ENCODE assay signal across 20 cellular contexts in genomic region chr7:28045592-28045991, GRCh38.
DNase-seq lines count a peak whose midpoint lies in the region; ATAC-seq, FAIRE-seq and TF ChIP-seq lines count a peak whose summit lies in the region.
"Had no signal": no experiment of that assay in that cellular context is flagged by ENCODE, and none has a peak within 500 bp of the region (broad histone marks: within the 10 kb centered on the region; RNA-seq: fewer than 3 reads in every experiment).

No MANE protein-coding gene starts in this region.

- in situ Hi-C loops in HepG2 (cut with HindIII; ENCODE audit: extremely low pct_ligation_motif_present, low pct_unique_long_range_greater_than_20kb) = no loop called here

- H3K27ac ChIP-seq in HUES48 (ENCODE audit: low read depth, low read length) (peak overlapping the region; percentile 48), mesendoderm (ENCODE audit: low read depth, low read length) (no peak overlapping the region), HepG2 (ENCODE audit: extremely low read length, insufficient read depth, low read length) (no peak overlapping the region), H9 (ENCODE audit: insufficient read length, low read depth, low read length) (no peak overlapping the region)
- H3K27ac ChIP-seq: BLaER1, C4-2B, GM23248 had no signal

- no peak overlapping the region for H3T11ph ChIP-seq in H9 (ENCODE audit: low read length)

- H2BK5ac ChIP-seq in mesendoderm (ENCODE audit: low read length) (no peak overlapping the region), H9 (ENCODE audit: insufficient read length, low read length) (no peak overlapping the region)

- H2AK5ac ChIP-seq in mesendoderm (ENCODE audit: low read length) = no peak overlapping the region
- H2AK5ac ChIP-seq in H9 (ENCODE audit: insufficient read length, low read length) = no peak overlapping the region

- H3K4ac ChIP-seq in mesendoderm (ENCODE audit: low read depth, low read length) (peak overlapping the region; percentile 71), H9 (ENCODE audit: low read depth, low read length) (no peak overlapping the region)

- H3K36me3 ChIP-seq in HUES48 (ENCODE audit: control insufficient read depth, insufficient read depth, low read length) (no peaks in the 10 kb centered on the region), mesendoderm (ENCODE audit: control insufficient read depth, insufficient read depth, low read length) (no peaks in the 10 kb centered on the region), HepG2 (replicated peaks in 1 of 2; ENCODE audit: control insufficient read depth in 1 of 2, insufficient read depth in 2 of 2, low read length in 2 of 2) (no peaks in the 10 kb centered on the region)
- H3K36me3 ChIP-seq: BLaER1 had no signal

- H4K20me1 ChIP-seq in HepG2 (ENCODE audit: insufficient read depth, low read length) = no peaks in the 10 kb centered on the region
- no peaks in the 10 kb centered on the region for H4K20me1 ChIP-seq in H9 (ENCODE audit: control insufficient read depth, insufficient read depth, insufficient read length)
- H4K20me1 ChIP-seq: BLaER1 had no signal

- POLR2A ChIA-PET in WTC11 (lab: Charles Lee) (no interaction called here), HepG2 (lab: Yijun Ruan, JAX) (no interaction called here)

- H3K23ac ChIP-seq in mesendoderm (ENCODE audit: low read length) (no peak overlapping the region), H9 (ENCODE audit: insufficient read length, low read depth, low read length) (no peak overlapping the region)

- H3K27me3 Mint-ChIP-seq in WTC11 (ENCODE audit: low read depth) = no peaks in the 10 kb centered on the region
- H3K27me3 Mint-ChIP-seq in H9 (ENCODE audit: low read depth) = no peaks in the 10 kb centered on the region; the same call in 1 of the 2 replicates
- H3K27me3 Mint-ChIP-seq: B cell; CD4-positive, CD25-positive, alpha-beta regulatory T cell had no signal

- no TSS peak for BruUV-seq in HepG2 (replicated peaks; lab: Mats Ljungman, UMichigan)

- intact Hi-C loops in HepG2 (cut with micrococcal nuclease; ENCODE audit: unreplicated experiment) = no loop called here

- peaks cover 21% of the 10 kb centered on the region for H3K4me1 Mint-ChIP-seq in WTC11
- H3K4me1 Mint-ChIP-seq in H9 = peaks cover 11 to 13% of the 10 kb centered on the region in 2 experiments

- H4K5ac ChIP-seq in mesendoderm (ENCODE audit: low read length) (no peak overlapping the region), H9 (ENCODE audit: insufficient read length, low read depth, low read length) (no peak overlapping the region)

- H2BK12ac ChIP-seq in H9 (ENCODE audit: insufficient read length, low read depth, low read length) = no peak overlapping the region

- no CpG with 5 or more reads among the region's 4 CpGs for WGBS in mesendoderm (ENCODE audit: extremely low coverage, insufficient coverage, low lambda C conversion rate)
- WGBS in HepG2 (ENCODE audit: low lambda C conversion rate) = 38% methylated on average over 4 of the region's 4 CpGs
- WGBS in H9 (ENCODE audit: extremely low coverage, insufficient read length, low lambda C conversion rate) = no CpG with 5 or more reads among the region's 4 CpGs

- DNase-seq in WTC11 (ENCODE audit: low spot score) (no peak), mesendoderm (no peak), HepG2 (ENCODE audit: low spot score) (no peak), H9 (no peak)
- DNase-seq in stimulated activated CD4-positive, alpha-beta T cell treated with anti-CD3 and anti-CD28 coated beads, Interleukin-4, amount 100 ng/mL, for 24 hours = no peak
- DNase-seq: Caco-2; CD4-positive, CD25-positive, alpha-beta regulatory T cell; CD8-positive, alpha-beta T cell; DMS153; DND-41; GM23248; H7 had no signal

- H3K36me3 Mint-ChIP-seq in WTC11 = no peaks in the 10 kb centered on the region
- H3K36me3 Mint-ChIP-seq in H9 (ENCODE audit: insufficient read depth in 1 of 3, low read depth in 3 of 3) = no peaks in the 10 kb centered on the region
- H3K36me3 Mint-ChIP-seq: CD8-positive, alpha-beta T cell had no signal

- H2BK120ac ChIP-seq in mesendoderm (ENCODE audit: low read depth, low read length) (no peak overlapping the region), H9 (ENCODE audit: low read depth, low read length, poor library complexity, severe bottlenecking) (no peak overlapping the region)

- H4K91ac ChIP-seq in H9 (ENCODE audit: insufficient read length, low read depth, low read length) = no peak overlapping the region

- H4K8ac ChIP-seq in mesendoderm (ENCODE audit: low read depth, low read length) = no peak overlapping the region
- no peak overlapping the region for H4K8ac ChIP-seq in H9 (replicated peaks; ENCODE audit: insufficient read length, low read depth, low read length)

- H3K14ac ChIP-seq in H9 (ENCODE audit: insufficient read depth, low read length) = no peak overlapping the region

- H3K56ac ChIP-seq in mesendoderm (ENCODE audit: low read length) = peak overlapping the region; percentile 28
- no peak overlapping the region for H3K56ac ChIP-seq in H9 (ENCODE audit: insufficient read length, low read depth, low read length)

- H3K18ac ChIP-seq in mesendoderm (ENCODE audit: low read length) = no peak overlapping the region
- no peak overlapping the region for H3K18ac ChIP-seq in H9 (ENCODE audit: insufficient read length, low read depth, low read length)

- H3K79me2 ChIP-seq in mesendoderm (ENCODE audit: control insufficient read depth, insufficient read depth, low read length) = no peaks in the 10 kb centered on the region
- H3K79me2 ChIP-seq in HepG2 (ENCODE audit: insufficient read depth, low read length) = no peaks in the 10 kb centered on the region
- H3K79me2 ChIP-seq in H9 (ENCODE audit: insufficient read depth, low read length) = no peaks in the 10 kb centered on the region; the same call in 1 of the 2 replicates

- no peak overlapping the region for H2BK15ac ChIP-seq in mesendoderm (replicated peaks; ENCODE audit: low read depth)
- H2BK15ac ChIP-seq in H9 (ENCODE audit: low read depth, low read length) = no peak overlapping the region

- H3K27me3 ChIP-seq in HUES48 (ENCODE audit: control insufficient read depth, insufficient read depth, low read length) (no peaks in the 10 kb centered on the region), mesendoderm (ENCODE audit: insufficient read depth, low read length, poor library complexity) (no peaks in the 10 kb centered on the region), HepG2 (ENCODE audit: control insufficient read depth in 1 of 2, insufficient read depth in 2 of 2, low read length in 2 of 2) (no peaks in the 10 kb centered on the region), H9 (ENCODE audit: insufficient read depth, low read length) (no peaks in the 10 kb centered on the region)
- H3K27me3 ChIP-seq: BLaER1 had no signal

- H2AFZ ChIP-seq in HepG2 (ENCODE audit: low read length) = no peak overlapping the region
- H2AFZ ChIP-seq in H9 (ENCODE audit: low read length) = no peak overlapping the region
- H2AFZ ChIP-seq: GM23248 had no signal

- no peak for TF ChIP-seq POLR2A in HepG2 (IDR thresholded peaks at IDR 0.05; ENCODE audit: insufficient read depth in 1 of 2, low read depth in 2 of 2, low read length in 2 of 2)

- TF ChIP-seq CTCF in WTC11 (IDR thresholded peaks at IDR 0.05) = no peak
- TF ChIP-seq CTCF in HepG2 (CRISPR knock-in tag; IDR thresholded peaks at IDR 0.05) = no peak
- no peak for TF ChIP-seq CTCF in H9 (conservative IDR thresholded peaks at IDR 0.05)

- FAIRE-seq in HepG2 (lab: Jason Lieb, UNC) = no peak
- FAIRE-seq: G401.6, GM12892 had no signal

- CTCF ChIA-PET in WTC11 (lab: Charles Lee) = interaction anchor here (2.0 to 3.4 kb wide), 3 partner anchors 16 to 51 kb away, joined by 7 to 42 read pairs (median 28); no protein-coding TSS in a partner anchor
- CTCF ChIA-PET in HepG2 (lab: Yijun Ruan, JAX; ENCODE audit: low intra/inter-chr PET ratio, low total read pairs) = no interaction called here

- ATAC-seq in WTC11 (no peak), HepG2 (no peak), GM21515 (IDR thresholded peaks at IDR 0.05; ENCODE audit: unreplicated experiment) (no peak)
- ATAC-seq: CD8-positive, alpha-beta T cell; HCT116 had no signal

- H3K9me3 Mint-ChIP-seq in WTC11 (no peaks in the 10 kb centered on the region), H9 (no peaks in the 10 kb centered on the region)
- H3K9me3 Mint-ChIP-seq: CD8-positive, alpha-beta T cell had no signal

- H3K4me2 ChIP-seq in mesendoderm (ENCODE audit: low read length) = no peak overlapping the region
- no peak overlapping the region for H3K4me2 ChIP-seq in HepG2 (ENCODE audit: low read depth, low read length)
- H3K4me2 ChIP-seq in H9 (ENCODE audit: insufficient read depth, insufficient read length, low read length) = no peak overlapping the region
- H3K4me2 ChIP-seq: BLaER1 had no signal

- H3K9me3 ChIP-seq in HUES48 (ENCODE audit: control insufficient read depth, insufficient read depth, low read length) = no peaks in the 10 kb centered on the region
- no peaks in the 10 kb centered on the region for H3K9me3 ChIP-seq in HepG2 (ENCODE audit: low read length)
- H3K9me3 ChIP-seq in H9 (ENCODE audit: control insufficient read depth, low read depth, low read length) = no peaks in the 10 kb centered on the region
- H3K9me3 ChIP-seq: BLaER1 had no signal

- no peak overlapping the region for H3K4me3 Mint-ChIP-seq in WTC11
- no peak overlapping the region for H3K4me3 Mint-ChIP-seq in H9
- H3K4me3 Mint-ChIP-seq: B cell; CD4-positive, CD25-positive, alpha-beta regulatory T cell; CD8-positive, alpha-beta T cell had no signal

- TF ChIP-seq EP300 in HepG2 (IDR thresholded peaks at IDR 0.05; ENCODE audit: low read depth in 2 of 2, low read length in 2 of 2) (no peak), HepG2 (CRISPR knock-in tag; IDR thresholded peaks at IDR 0.05; ENCODE audit: borderline replicate concordance) (no peak)

- no peak overlapping the region for H3K9ac ChIP-seq in HUES48 (ENCODE audit: low read depth, low read length)
- H3K9ac ChIP-seq in mesendoderm (ENCODE audit: low read length) = no peak overlapping the region
- no peak overlapping the region for H3K9ac ChIP-seq in HepG2 (ENCODE audit: insufficient read depth, low read depth, low read length)
- no peak overlapping the region for H3K9ac ChIP-seq in H9 (ENCODE audit: extremely low read depth, insufficient read length, low read length)
- H3K9ac ChIP-seq: BLaER1, GM23248 had no signal

- no peak for TF ChIP-seq RAD21 in HepG2 (CRISPR knock-in tag; IDR thresholded peaks at IDR 0.05)

- no peak overlapping the region for H2BK20ac ChIP-seq in H9 (ENCODE audit: low read depth, low read length, poor library complexity, severe bottlenecking)

- H3K27ac Mint-ChIP-seq in WTC11 (peak overlapping the region; percentile 51), H9 (0 out of 7 replicates have a peak overlapping the region, but pooled peaks of 1 of the 3 experiments have one; percentile 52)
- H3K27ac Mint-ChIP-seq: B cell; CD4-positive, CD25-positive, alpha-beta regulatory T cell; CD8-positive, alpha-beta T cell had no signal

- H3K79me1 ChIP-seq in mesendoderm (ENCODE audit: low read length) (no peaks in the 10 kb centered on the region), H9 (ENCODE audit: insufficient read depth, low read depth, low read length, poor library complexity, severe bottlenecking) (no peaks in the 10 kb centered on the region)

- no peaks in the 10 kb centered on the region for H3K23me2 ChIP-seq in H9 (ENCODE audit: insufficient read length, low read depth, low read length, poor library complexity, severe bottlenecking)

- no peak overlapping the region for H3K4me3 ChIP-seq in HUES48 (ENCODE audit: low read depth, low read length)
- H3K4me3 ChIP-seq in mesendoderm (ENCODE audit: low read length) = no peak overlapping the region
- no peak overlapping the region for H3K4me3 ChIP-seq in HepG2 (replicated peaks in 1 of 3; ENCODE audit: insufficient read depth in 1 of 3, low read depth in 2 of 3, low read length in 3 of 3)
- H3K4me3 ChIP-seq: BLaER1, GM23248 had no signal

- peaks cover 11% of the 10 kb centered on the region for H3K4me1 ChIP-seq in HUES48 (ENCODE audit: control insufficient read depth, insufficient read depth, low read length)
- peaks cover 4% of the 10 kb centered on the region for H3K4me1 ChIP-seq in mesendoderm (ENCODE audit: control insufficient read depth, low read depth, low read length)
- H3K4me1 ChIP-seq in HepG2 (ENCODE audit: insufficient read depth, low read length) = no peaks in the 10 kb centered on the region
- H3K4me1 ChIP-seq in H9 (ENCODE audit: insufficient read depth, low read length) = peaks cover 2% of the 10 kb centered on the region; the same call in 1 of the 2 replicates
- H3K4me1 ChIP-seq: BLaER1 had no signal
